Comparison of ENCODE assay signal across 3 cellular contexts in the genomic region with DNA sequence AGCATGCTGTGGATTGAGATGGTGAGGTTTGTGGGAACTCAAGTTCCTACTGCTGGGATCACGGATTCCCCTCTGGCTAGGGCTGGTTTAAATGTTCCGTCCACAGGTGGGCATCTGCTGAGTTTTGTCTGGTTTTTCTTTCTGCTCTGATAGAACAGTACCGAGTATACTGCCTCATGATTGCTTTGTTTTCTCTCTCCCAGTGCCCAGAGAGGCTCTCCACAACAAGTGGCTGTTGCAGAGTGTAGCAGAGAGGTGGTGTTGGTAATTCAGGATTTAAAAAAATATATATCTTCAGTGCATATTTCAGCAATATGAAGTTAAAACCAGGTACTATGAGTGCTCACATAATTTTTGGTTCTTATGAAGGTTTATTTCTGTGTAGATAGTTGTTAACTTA.
"Had no signal": no experiment of that assay in that cellular context is flagged by ENCODE, and none has a peak within 500 bp of the region (broad histone marks: within the 10 kb centered on the region; RNA-seq: fewer than 3 reads in every experiment).

No MANE protein-coding gene starts in this region.

- ATAC-seq: GM12878 had no signal

- DNase-seq: GDM1, GF-D8 had no signal

- H3K4me3 ChIP-seq: GM12878 had no signal
